Comparison of ENCODE assay signal across 1 cellular context in genomic region chr20:31661625-31662371, GRCh38.
A peak's percentile ranks its signal among the peaks of the same experiment; 100 is the strongest.
TF ChIP-seq lines count a peak whose summit lies in the region.

No MANE protein-coding gene starts in this region.

TF ChIP-seq in HepG2, 621 proteins besides CTCF, POLR2A, EP300 and RAD21 (continued from another document and continues in another):
- TF ChIP-seq, protein P1, sequence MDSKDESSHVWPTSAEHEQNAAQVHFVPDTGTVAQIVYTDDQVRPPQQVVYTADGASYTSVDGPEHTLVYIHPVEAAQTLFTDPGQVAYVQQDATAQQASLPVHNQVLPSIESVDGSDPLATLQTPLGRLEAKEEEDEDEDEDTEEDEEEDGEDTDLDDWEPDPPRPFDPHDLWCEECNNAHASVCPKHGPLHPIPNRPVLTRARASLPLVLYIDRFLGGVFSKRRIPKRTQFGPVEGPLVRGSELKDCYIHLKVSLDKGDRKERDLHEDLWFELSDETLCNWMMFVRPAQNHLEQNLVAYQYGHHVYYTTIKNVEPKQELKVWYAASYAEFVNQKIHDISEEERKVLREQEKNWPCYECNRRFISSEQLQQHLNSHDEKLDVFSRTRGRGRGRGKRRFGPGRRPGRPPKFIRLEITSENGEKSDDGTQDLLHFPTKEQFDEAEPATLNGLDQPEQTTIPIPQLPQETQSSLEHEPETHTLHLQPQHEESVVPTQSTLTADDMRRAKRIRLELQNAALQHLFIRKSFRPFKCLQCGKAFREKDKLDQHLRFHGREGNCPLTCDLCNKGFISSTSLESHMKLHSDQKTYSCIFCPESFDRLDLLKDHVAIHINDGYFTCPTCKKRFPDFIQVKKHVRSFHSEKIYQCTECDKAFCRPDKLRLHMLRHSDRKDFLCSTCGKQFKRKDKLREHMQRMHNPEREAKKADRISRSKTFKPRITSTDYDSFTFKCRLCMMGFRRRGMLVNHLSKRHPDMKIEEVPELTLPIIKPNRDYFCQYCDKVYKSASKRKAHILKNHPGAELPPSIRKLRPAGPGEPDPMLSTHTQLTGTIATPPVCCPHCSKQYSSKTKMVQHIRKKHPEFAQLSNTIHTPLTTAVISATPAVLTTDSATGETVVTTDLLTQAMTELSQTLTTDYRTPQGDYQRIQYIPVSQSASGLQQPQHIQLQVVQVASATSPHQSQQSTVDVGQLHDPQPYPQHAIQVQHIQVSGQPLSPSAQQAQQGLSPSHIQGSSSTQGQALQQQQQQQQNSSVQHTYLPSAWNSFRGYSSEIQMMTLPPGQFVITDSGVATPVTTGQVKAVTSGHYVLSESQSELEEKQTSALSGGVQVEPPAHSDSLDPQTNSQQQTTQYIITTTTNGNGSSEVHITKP (CRISPR knock-in tag; IDR thresholded peaks at IDR 0.05; ENCODE audit: low read depth), result no peak; the same call in 1 of the 2 replicates
- no peak for TF ChIP-seq ATF5 (CRISPR knock-in tag; IDR thresholded peaks at IDR 0.05; ENCODE audit: low read depth)
- no peak for TF ChIP-seq FOXP1 (IDR thresholded peaks at IDR 0.05)
- 0 out of 2 replicates have a peak, but pooled peaks have one; percentile 4 for TF ChIP-seq FOXP1 (CRISPR knock-in tag; IDR thresholded peaks at IDR 0.05)
- TF ChIP-seq ZSCAN30 (CRISPR knock-in tag; IDR thresholded peaks at IDR 0.05), result no peak
- no peak for TF ChIP-seq SP1 (IDR thresholded peaks at IDR 0.05)
- peak; percentile 65 for TF ChIP-seq SP1 (CRISPR knock-in tag; IDR thresholded peaks at IDR 0.05)
- TF ChIP-seq FOSL1 (CRISPR knock-in tag; IDR thresholded peaks at IDR 0.05; ENCODE audit: borderline replicate concordance), result no peak
- TF ChIP-seq ZNF549 (CRISPR knock-in tag; IDR thresholded peaks at IDR 0.05), result no peak
- no peak for TF ChIP-seq HMGA1 (CRISPR knock-in tag; conservative IDR thresholded peaks at IDR 0.05)
- no peak for TF ChIP-seq ELF4 (CRISPR knock-in tag; IDR thresholded peaks at IDR 0.05; ENCODE audit: borderline replicate concordance)
- 0 out of 2 replicates have a peak, but pooled peaks have one; percentile 60 for TF ChIP-seq ZNF260 (CRISPR knock-in tag; IDR thresholded peaks at IDR 0.05; ENCODE audit: borderline replicate concordance, low read depth)
- no peak for TF ChIP-seq ZBTB1 (CRISPR knock-in tag; IDR thresholded peaks at IDR 0.05; ENCODE audit: borderline replicate concordance)
- TF ChIP-seq RFX1 (IDR thresholded peaks at IDR 0.05), result no peak
- TF ChIP-seq, protein P2, sequence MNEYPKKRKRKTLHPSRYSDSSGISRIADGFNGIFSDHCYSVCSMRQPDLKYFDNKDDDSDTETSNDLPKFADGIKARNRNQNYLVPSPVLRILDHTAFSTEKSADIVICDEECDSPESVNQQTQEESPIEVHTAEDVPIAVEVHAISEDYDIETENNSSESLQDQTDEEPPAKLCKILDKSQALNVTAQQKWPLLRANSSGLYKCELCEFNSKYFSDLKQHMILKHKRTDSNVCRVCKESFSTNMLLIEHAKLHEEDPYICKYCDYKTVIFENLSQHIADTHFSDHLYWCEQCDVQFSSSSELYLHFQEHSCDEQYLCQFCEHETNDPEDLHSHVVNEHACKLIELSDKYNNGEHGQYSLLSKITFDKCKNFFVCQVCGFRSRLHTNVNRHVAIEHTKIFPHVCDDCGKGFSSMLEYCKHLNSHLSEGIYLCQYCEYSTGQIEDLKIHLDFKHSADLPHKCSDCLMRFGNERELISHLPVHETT (CRISPR knock-in tag; conservative IDR thresholded peaks at IDR 0.05), result no peak
- TF ChIP-seq SNRNP70 (IDR thresholded peaks at IDR 0.05; ENCODE audit: low read depth, low read length), result no peak
- TF ChIP-seq, protein P3, sequence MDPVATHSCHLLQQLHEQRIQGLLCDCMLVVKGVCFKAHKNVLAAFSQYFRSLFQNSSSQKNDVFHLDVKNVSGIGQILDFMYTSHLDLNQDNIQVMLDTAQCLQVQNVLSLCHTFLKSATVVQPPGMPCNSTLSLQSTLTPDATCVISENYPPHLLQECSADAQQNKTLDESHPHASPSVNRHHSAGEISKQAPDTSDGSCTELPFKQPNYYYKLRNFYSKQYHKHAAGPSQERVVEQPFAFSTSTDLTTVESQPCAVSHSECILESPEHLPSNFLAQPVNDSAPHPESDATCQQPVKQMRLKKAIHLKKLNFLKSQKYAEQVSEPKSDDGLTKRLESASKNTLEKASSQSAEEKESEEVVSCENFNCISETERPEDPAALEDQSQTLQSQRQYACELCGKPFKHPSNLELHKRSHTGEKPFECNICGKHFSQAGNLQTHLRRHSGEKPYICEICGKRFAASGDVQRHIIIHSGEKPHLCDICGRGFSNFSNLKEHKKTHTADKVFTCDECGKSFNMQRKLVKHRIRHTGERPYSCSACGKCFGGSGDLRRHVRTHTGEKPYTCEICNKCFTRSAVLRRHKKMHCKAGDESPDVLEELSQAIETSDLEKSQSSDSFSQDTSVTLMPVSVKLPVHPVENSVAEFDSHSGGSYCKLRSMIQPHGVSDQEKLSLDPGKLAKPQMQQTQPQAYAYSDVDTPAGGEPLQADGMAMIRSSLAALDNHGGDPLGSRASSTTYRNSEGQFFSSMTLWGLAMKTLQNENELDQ (CRISPR knock-in tag; IDR thresholded peaks at IDR 0.05; ENCODE audit: borderline replicate concordance), result no peak
- peak; percentile 67 for TF ChIP-seq ZNF883 (CRISPR knock-in tag; IDR thresholded peaks at IDR 0.05; ENCODE audit: not compliant biosample characterization)
- TF ChIP-seq THAP7 (CRISPR knock-in tag; IDR thresholded peaks at IDR 0.05), result no peak
- TF ChIP-seq, protein P4, sequence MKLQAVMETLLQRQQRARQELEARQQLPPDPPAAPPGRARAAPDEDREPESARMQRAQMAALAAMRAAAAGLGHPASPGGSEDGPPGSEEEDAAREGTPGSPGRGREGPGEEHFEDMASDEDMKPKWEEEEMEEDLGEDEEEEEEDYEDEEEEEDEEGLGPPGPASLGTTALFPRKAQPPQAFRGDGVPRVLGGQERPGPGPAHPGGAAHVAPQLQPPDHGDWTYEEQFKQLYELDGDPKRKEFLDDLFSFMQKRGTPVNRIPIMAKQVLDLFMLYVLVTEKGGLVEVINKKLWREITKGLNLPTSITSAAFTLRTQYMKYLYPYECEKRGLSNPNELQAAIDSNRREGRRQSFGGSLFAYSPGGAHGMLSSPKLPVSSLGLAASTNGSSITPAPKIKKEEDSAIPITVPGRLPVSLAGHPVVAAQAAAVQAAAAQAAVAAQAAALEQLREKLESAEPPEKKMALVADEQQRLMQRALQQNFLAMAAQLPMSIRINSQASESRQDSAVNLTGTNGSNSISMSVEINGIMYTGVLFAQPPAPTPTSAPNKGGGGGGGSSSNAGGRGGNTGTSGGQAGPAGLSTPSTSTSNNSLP (IDR thresholded peaks at IDR 0.05; ENCODE audit: low read depth, low read length), result no peak
- TF ChIP-seq, protein P5, sequence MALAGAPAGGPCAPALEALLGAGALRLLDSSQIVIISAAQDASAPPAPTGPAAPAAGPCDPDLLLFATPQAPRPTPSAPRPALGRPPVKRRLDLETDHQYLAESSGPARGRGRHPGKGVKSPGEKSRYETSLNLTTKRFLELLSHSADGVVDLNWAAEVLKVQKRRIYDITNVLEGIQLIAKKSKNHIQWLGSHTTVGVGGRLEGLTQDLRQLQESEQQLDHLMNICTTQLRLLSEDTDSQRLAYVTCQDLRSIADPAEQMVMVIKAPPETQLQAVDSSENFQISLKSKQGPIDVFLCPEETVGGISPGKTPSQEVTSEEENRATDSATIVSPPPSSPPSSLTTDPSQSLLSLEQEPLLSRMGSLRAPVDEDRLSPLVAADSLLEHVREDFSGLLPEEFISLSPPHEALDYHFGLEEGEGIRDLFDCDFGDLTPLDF (CRISPR knock-in tag; IDR thresholded peaks at IDR 0.05), result no peak
- peak; percentile 88; the same call in 1 of the 2 replicates for TF ChIP-seq ZNF510 (CRISPR knock-in tag; IDR thresholded peaks at IDR 0.05; ENCODE audit: low read depth)
- no peak for TF ChIP-seq CHCHD3 (CRISPR knock-in tag; IDR thresholded peaks at IDR 0.05)
- TF ChIP-seq ATM (IDR thresholded peaks at IDR 0.05; ENCODE audit: borderline replicate concordance), result no peak
- TF ChIP-seq, protein P6, sequence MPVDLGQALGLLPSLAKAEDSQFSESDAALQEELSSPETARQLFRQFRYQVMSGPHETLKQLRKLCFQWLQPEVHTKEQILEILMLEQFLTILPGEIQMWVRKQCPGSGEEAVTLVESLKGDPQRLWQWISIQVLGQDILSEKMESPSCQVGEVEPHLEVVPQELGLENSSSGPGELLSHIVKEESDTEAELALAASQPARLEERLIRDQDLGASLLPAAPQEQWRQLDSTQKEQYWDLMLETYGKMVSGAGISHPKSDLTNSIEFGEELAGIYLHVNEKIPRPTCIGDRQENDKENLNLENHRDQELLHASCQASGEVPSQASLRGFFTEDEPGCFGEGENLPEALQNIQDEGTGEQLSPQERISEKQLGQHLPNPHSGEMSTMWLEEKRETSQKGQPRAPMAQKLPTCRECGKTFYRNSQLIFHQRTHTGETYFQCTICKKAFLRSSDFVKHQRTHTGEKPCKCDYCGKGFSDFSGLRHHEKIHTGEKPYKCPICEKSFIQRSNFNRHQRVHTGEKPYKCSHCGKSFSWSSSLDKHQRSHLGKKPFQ (CRISPR knock-in tag; IDR thresholded peaks at IDR 0.05; ENCODE audit: insufficient replicate concordance), result peak; percentile 72
- peak; percentile 34; the same call in 1 of the 2 replicates for TF ChIP-seq ZBTB43 (CRISPR knock-in tag; conservative IDR thresholded peaks at IDR 0.05)
- peak; percentile 98 for TF ChIP-seq KDM5B (CRISPR knock-in tag; IDR thresholded peaks at IDR 0.05; ENCODE audit: borderline replicate concordance)
- no peak for TF ChIP-seq ZNF800 (CRISPR knock-in tag; IDR thresholded peaks at IDR 0.05)
- TF ChIP-seq, protein P7, sequence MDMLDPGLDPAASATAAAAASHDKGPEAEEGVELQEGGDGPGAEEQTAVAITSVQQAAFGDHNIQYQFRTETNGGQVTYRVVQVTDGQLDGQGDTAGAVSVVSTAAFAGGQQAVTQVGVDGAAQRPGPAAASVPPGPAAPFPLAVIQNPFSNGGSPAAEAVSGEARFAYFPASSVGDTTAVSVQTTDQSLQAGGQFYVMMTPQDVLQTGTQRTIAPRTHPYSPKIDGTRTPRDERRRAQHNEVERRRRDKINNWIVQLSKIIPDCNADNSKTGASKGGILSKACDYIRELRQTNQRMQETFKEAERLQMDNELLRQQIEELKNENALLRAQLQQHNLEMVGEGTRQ (IDR thresholded peaks at IDR 0.05; ENCODE audit: low read depth, low read length), result no peak
- TF ChIP-seq, protein P7 (CRISPR knock-in tag; IDR thresholded peaks at IDR 0.05; ENCODE audit: borderline replicate concordance), result no peak
- no peak for TF ChIP-seq ZNF563 (CRISPR knock-in tag; IDR thresholded peaks at IDR 0.05)
- TF ChIP-seq PHF20 (CRISPR knock-in tag; IDR thresholded peaks at IDR 0.05), result peak; percentile 69
- peak; percentile 96 for TF ChIP-seq ZNF83 (CRISPR knock-in tag; IDR thresholded peaks at IDR 0.05; ENCODE audit: borderline replicate concordance)
- peak; percentile 73 for TF ChIP-seq ATF7-NPFF (CRISPR knock-in tag; IDR thresholded peaks at IDR 0.05; ENCODE audit: low read depth)
- peak; percentile 42; the same call in 1 of the 2 replicates for TF ChIP-seq DMAP1 (CRISPR knock-in tag; IDR thresholded peaks at IDR 0.05)
- TF ChIP-seq ZNF691 (CRISPR knock-in tag; IDR thresholded peaks at IDR 0.05; ENCODE audit: borderline replicate concordance, low read depth), result peak; percentile 98
